Comparison of ENCODE assay signal across 1 cellular context in genomic region chr20:36720510-36720909, GRCh38.
TF ChIP-seq lines count a peak whose summit lies in the region.

No MANE protein-coding gene starts in this region.

TF ChIP-seq in GM12878, 131 proteins besides CTCF, POLR2A, EP300 and RAD21:
- peak; percentile 66 for TF ChIP-seq CREB1 (IDR thresholded peaks at IDR 0.05; ENCODE audit: low read depth)
- no peak for TF ChIP-seq MEF2B (IDR thresholded peaks at IDR 0.05; ENCODE audit: partially characterized antibody, poor library complexity, severe bottlenecking)
